Comparison of ENCODE assay signal across 20 cellular contexts in the genomic region with DNA sequence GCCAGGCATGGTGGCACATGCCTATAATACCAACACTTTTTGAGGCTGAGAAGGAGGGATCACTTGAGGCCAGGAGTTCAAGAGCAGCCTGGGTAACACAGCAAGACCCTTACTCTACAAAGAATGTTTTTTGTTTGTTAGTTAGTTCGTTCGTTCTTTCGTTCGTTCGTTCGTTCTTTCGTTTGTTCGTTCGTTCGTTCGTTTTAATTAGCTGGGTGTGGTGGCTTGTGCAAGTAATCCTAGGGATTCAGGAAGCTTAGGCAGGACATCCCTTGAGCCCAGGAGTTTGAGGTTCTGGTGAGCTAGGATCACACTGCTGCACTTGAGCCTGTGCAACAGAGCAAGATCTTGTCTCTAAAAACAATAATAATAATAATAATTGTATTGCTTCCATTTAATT.
DNase-seq lines count a peak whose midpoint lies in the region; ATAC-seq and TF ChIP-seq lines count a peak whose summit lies in the region.
"Had no signal": no experiment of that assay in that cellular context is flagged by ENCODE, and none has a peak within 500 bp of the region (broad histone marks: within the 10 kb centered on the region; RNA-seq: fewer than 3 reads in every experiment).

No MANE protein-coding gene starts in this region.

- H3K23me2 ChIP-seq in H9 (ENCODE audit: insufficient read length, low read depth, low read length, poor library complexity, severe bottlenecking), result no peaks in the 10 kb centered on the region

- no peak overlapping the region for H4K5ac ChIP-seq in H9 (ENCODE audit: insufficient read length, low read depth, low read length)

- H4K8ac ChIP-seq in H9 (replicated peaks; ENCODE audit: insufficient read length, low read depth, low read length), result no peak overlapping the region

- no peak overlapping the region for H3K27ac ChIP-seq in H9 (ENCODE audit: insufficient read length, low read depth, low read length)
- no peak overlapping the region for H3K27ac ChIP-seq in HEK293 (ENCODE audit: extremely low read depth, low read depth, low read length)
- H3K27ac ChIP-seq in esophagus muscularis mucosa (replicated peaks in 1 of 4), result no peak overlapping the region
- H3K27ac ChIP-seq: BLaER1 had no signal

- no peak overlapping the region for H3K4me3 Mint-ChIP-seq in H9
- H3K4me3 Mint-ChIP-seq: CD4-positive, alpha-beta memory T cell; CD4-positive, CD25-positive, alpha-beta regulatory T cell; CD8-positive, alpha-beta memory T cell had no signal

- intact Hi-C loops in esophagus muscularis mucosa (cut with DNase I), result no loop called here

- no peak overlapping the region for H3K56ac ChIP-seq in H9 (ENCODE audit: insufficient read length, low read depth, low read length)

- no peaks in the 10 kb centered on the region for H3K4me1 ChIP-seq in H9 (ENCODE audit: insufficient read depth, low read length)
- H3K4me1 ChIP-seq in HEK293 (ENCODE audit: control insufficient read depth, insufficient read depth, low read length), result no peaks in the 10 kb centered on the region
- no peaks in the 10 kb centered on the region for H3K4me1 ChIP-seq in esophagus muscularis mucosa
- H3K4me1 ChIP-seq: BE2C, BLaER1 had no signal

- no peak overlapping the region for H3K4me2 ChIP-seq in H9 (ENCODE audit: insufficient read depth, insufficient read length, low read length)
- H3K4me2 ChIP-seq: BLaER1 had no signal

- no peak overlapping the region for H3K18ac ChIP-seq in H9 (ENCODE audit: insufficient read length, low read depth, low read length)

- no peak overlapping the region for H2AK5ac ChIP-seq in H9 (ENCODE audit: insufficient read length, low read length)

- H3K23ac ChIP-seq in H9 (ENCODE audit: insufficient read length, low read depth, low read length), result no peak overlapping the region

- CTCF ChIA-PET in HEK293 (lab: Yijun Ruan, JAX), result no interaction called here

- no peak overlapping the region for H3K4me3 ChIP-seq in HEK293 (ENCODE audit: low read depth, low read length)
- no peak overlapping the region for H3K4me3 ChIP-seq in esophagus muscularis mucosa
- H3K4me3 ChIP-seq: BLaER1 had no signal

- H3K4ac ChIP-seq in H9 (ENCODE audit: low read depth, low read length), result no peak overlapping the region

- no peaks in the 10 kb centered on the region; a peak in 1 of 5 replicates for H3K9me3 Mint-ChIP-seq in H9

- peak overlapping the region; percentile 50 for H2BK12ac ChIP-seq in H9 (ENCODE audit: insufficient read length, low read depth, low read length)

- H3K36me3 ChIP-seq in HEK293 (ENCODE audit: control insufficient read depth in 2 of 2, insufficient read depth in 1 of 2, low read length in 2 of 2), result no peaks in the 10 kb centered on the region
- H3K36me3 ChIP-seq in esophagus muscularis mucosa, result no peaks in the 10 kb centered on the region
- H3K36me3 ChIP-seq: BE2C, BLaER1 had no signal

- H3K14ac ChIP-seq in H9 (ENCODE audit: insufficient read depth, low read length), result no peak overlapping the region

- no peak overlapping the region for H3K27ac Mint-ChIP-seq in H9
- H3K27ac Mint-ChIP-seq: CD14-positive monocyte; CD4-positive, alpha-beta memory T cell; CD4-positive, CD25-positive, alpha-beta regulatory T cell; CD8-positive, alpha-beta memory T cell had no signal

- H2BK20ac ChIP-seq in H9 (ENCODE audit: low read depth, low read length, poor library complexity, severe bottlenecking), result no peak overlapping the region

- H3K79me1 ChIP-seq in H9 (ENCODE audit: insufficient read depth, low read depth, low read length, poor library complexity, severe bottlenecking), result no peaks in the 10 kb centered on the region

- H2AFZ ChIP-seq in H9 (ENCODE audit: low read length), result no peak overlapping the region

- H3K9me3 ChIP-seq in H9 (ENCODE audit: control insufficient read depth, low read depth, low read length) (no peaks in the 10 kb centered on the region), HEK293 (ENCODE audit: control insufficient read depth, insufficient read depth, low read depth, low read length) (no peaks in the 10 kb centered on the region), esophagus muscularis mucosa (peaks cover 0 to 19% (median 5%) of the 10 kb centered on the region in 4 donors)
- H3K9me3 ChIP-seq: BE2C had no signal

- peaks cover 19% of the 10 kb centered on the region for H3K27me3 Mint-ChIP-seq in H9 (ENCODE audit: low read depth)
- H3K27me3 Mint-ChIP-seq: CD4-positive, alpha-beta memory T cell; CD4-positive, CD25-positive, alpha-beta regulatory T cell had no signal

- H3T11ph ChIP-seq in H9 (ENCODE audit: low read length), result no peak overlapping the region

- no peaks in the 10 kb centered on the region for H3K4me1 Mint-ChIP-seq in H9
- H3K4me1 Mint-ChIP-seq: CD14-positive monocyte; CD4-positive, alpha-beta memory T cell; CD4-positive, CD25-positive, alpha-beta regulatory T cell; CD8-positive, alpha-beta memory T cell had no signal

- DNase-seq in H9 (no peak), esophagus muscularis mucosa (ENCODE audit: extremely low spot score) (peak; percentile 70), DMS53 treated with DMSO at 0.1 percent for 48 hours (lab: John Stamatoyannopoulos, UW; ENCODE audit: unreplicated experiment) (no peak)
- DNase-seq: 8988T; ACHN; BE2C; C1 segment of cervical spinal cord; CD4-positive, alpha-beta memory T cell; CD4-positive, CD25-positive, alpha-beta regulatory T cell; CD8-positive, alpha-beta memory T cell; COR-L47; DMS 273 treated with DMSO at 0.1 percent for 48 hours; DMS153; DMS53; DMS79 treated with DMSO at 0.1 percent for 48 hours; GF-D8 had no signal

- H4K91ac ChIP-seq in H9 (ENCODE audit: insufficient read length, low read depth, low read length), result no peak overlapping the region

- no peaks in the 10 kb centered on the region for H4K20me1 ChIP-seq in H9 (ENCODE audit: control insufficient read depth, insufficient read depth, insufficient read length)
- H4K20me1 ChIP-seq: BLaER1 had no signal

- H3K36me3 Mint-ChIP-seq in H9 (ENCODE audit: insufficient read depth in 1 of 3, low read depth in 3 of 3), result no peaks in the 10 kb centered on the region; a peak in 1 of 7 replicates
- H3K36me3 Mint-ChIP-seq: CD14-positive monocyte; CD4-positive, alpha-beta memory T cell; CD4-positive, CD25-positive, alpha-beta regulatory T cell; CD8-positive, alpha-beta memory T cell had no signal

- no peak overlapping the region for H2BK15ac ChIP-seq in H9 (ENCODE audit: low read depth, low read length)

- no peak for TF ChIP-seq POLR2A in esophagus muscularis mucosa (IDR thresholded peaks at IDR 0.05; ENCODE audit: low read depth)

- H3K9ac ChIP-seq in H9 (ENCODE audit: extremely low read depth, insufficient read length, low read length), result no peak overlapping the region
- H3K9ac ChIP-seq: BLaER1 had no signal

- TF ChIP-seq EP300 in esophagus muscularis mucosa (IDR thresholded peaks at IDR 0.05), result no peak

- WGBS in H9 (ENCODE audit: extremely low coverage, insufficient read length, low lambda C conversion rate), result no CpG with 5 or more reads among the region's 11 CpGs
- WGBS in esophagus muscularis mucosa, result 89% methylated on average over 11 of the region's 11 CpGs

- H3K27me3 ChIP-seq in H9 (ENCODE audit: insufficient read depth, low read length), result no peaks in the 10 kb centered on the region
- H3K27me3 ChIP-seq in esophagus muscularis mucosa, result peaks cover 0 to 5% (median 0%) of the 10 kb centered on the region in 4 donors
- H3K27me3 ChIP-seq: BE2C, BLaER1 had no signal

- no peaks in the 10 kb centered on the region for H3K79me2 ChIP-seq in H9 (ENCODE audit: insufficient read depth, low read length)

- no peak overlapping the region for H2BK120ac ChIP-seq in H9 (ENCODE audit: low read depth, low read length, poor library complexity, severe bottlenecking)

- H2BK5ac ChIP-seq in H9 (ENCODE audit: insufficient read length, low read length), result no peak overlapping the region

- POLR2A ChIA-PET in HEK293 (lab: Yijun Ruan, JAX), result no interaction called here

- no peak for ATAC-seq in HG03039 (IDR thresholded peaks at IDR 0.05; ENCODE audit: unreplicated experiment)

- TF ChIP-seq CTCF in H9 (conservative IDR thresholded peaks at IDR 0.05) (no peak), HEK293 (tag by site-specific recombination; IDR thresholded peaks at IDR 0.05) (no peak), esophagus muscularis mucosa (IDR thresholded peaks at IDR 0.05) (no peak)

TF ChIP-seq in HEK293, 187 proteins besides CTCF, POLR2A, EP300 and RAD21:
- TF ChIP-seq ZNF658 (tag by site-specific recombination; IDR thresholded peaks at IDR 0.05) (no peak), ZNF221 (tag by site-specific recombination; IDR thresholded peaks at IDR 0.05; ENCODE audit: borderline replicate concordance) (no peak), ZNF596 (tag by site-specific recombination; IDR thresholded peaks at IDR 0.05) (0 out of 2 replicates have a peak, but pooled peaks have one; percentile 41), ZNF654 (tag by site-specific recombination; IDR thresholded peaks at IDR 0.05; ENCODE audit: low read depth) (no peak), ZNF473 (tag by site-specific recombination; IDR thresholded peaks at IDR 0.05) (no peak)
